ENCODE assay signal across 8 cellular contexts in the genomic region with DNA sequence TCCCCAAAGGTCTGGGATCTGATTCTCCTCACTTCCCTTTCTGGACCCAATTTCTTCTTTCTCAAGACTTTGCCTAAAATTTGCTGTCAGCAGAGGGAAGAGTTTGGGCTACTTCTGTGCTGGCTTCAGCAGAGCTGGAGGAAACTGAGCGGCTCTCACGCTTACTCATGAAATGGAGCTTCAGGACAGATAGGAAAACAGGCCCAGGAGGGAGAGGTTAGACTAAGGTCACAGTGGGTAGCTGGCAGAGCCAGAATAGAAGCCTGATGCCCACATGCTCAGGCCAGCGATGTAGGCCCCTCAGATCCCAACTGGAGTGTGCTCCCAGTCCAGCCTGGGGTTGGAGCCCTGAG. TPM values are rescaled to one million over a fixed set of nuclear protein-coding genes. Genes with fewer than 3 reads are reported as not detected.
DNase-seq lines count a peak whose midpoint lies in the region; ATAC-seq and TF ChIP-seq lines count a peak whose summit lies in the region.

No MANE protein-coding gene starts in this region.

- H3K4me3 ChIP-seq in adipocyte (ENCODE audit: low read length) (peak overlapping the region; percentile 97), iPS DF 6.9 (ENCODE audit: low read length) (peak overlapping the region; percentile 79), smooth muscle cell (peak overlapping the region; percentile 86)

- no peak overlapping the region for H3K27ac ChIP-seq in iPS DF 6.9 (ENCODE audit: low read length)
- H3K27ac ChIP-seq in smooth muscle cell (ENCODE audit: low read depth): peak overlapping the region; percentile 20

- WGBS in iPS DF 6.9 (ENCODE audit: insufficient coverage, insufficient read length): no CpG with 5 or more reads among the region's 3 CpGs
- 32% methylated on average over 3 of the region's 3 CpGs for WGBS in smooth muscle cell (ENCODE audit: low lambda C conversion rate)

- H3K4me1 ChIP-seq in adipocyte (ENCODE audit: control insufficient read depth, insufficient read depth, low read length) (peaks cover 15% of the 10 kb centered on the region), iPS DF 6.9 (ENCODE audit: control insufficient read depth, insufficient read depth, low read length) (no peaks in the 10 kb centered on the region), smooth muscle cell (ENCODE audit: low read depth) (peaks cover 11% of the 10 kb centered on the region)

- H3K79me2 ChIP-seq in smooth muscle cell (ENCODE audit: low read depth): peaks cover 11% of the 10 kb centered on the region

- H3K27me3 ChIP-seq in adipocyte (replicated peaks; ENCODE audit: control insufficient read depth, insufficient read depth, low read length): no peaks in the 10 kb centered on the region
- no peaks in the 10 kb centered on the region for H3K27me3 ChIP-seq in iPS DF 6.9 (ENCODE audit: control insufficient read depth, insufficient read depth, low read length)
- H3K27me3 ChIP-seq in smooth muscle cell (ENCODE audit: low read depth): no peaks in the 10 kb centered on the region

- ATAC-seq in HG02943 (IDR thresholded peaks at IDR 0.05; ENCODE audit: low read depth, unreplicated experiment): peak; percentile 14
- no peak for ATAC-seq in HG03439 (IDR thresholded peaks at IDR 0.05; ENCODE audit: unreplicated experiment)

- H2AFZ ChIP-seq in smooth muscle cell (ENCODE audit: low read depth): peak overlapping the region; percentile 97

- H3K36me3 ChIP-seq in adipocyte (ENCODE audit: control insufficient read depth, insufficient read depth, low read length, severe bottlenecking) (peaks cover 12% of the 10 kb centered on the region), iPS DF 6.9 (ENCODE audit: control insufficient read depth, insufficient read depth, low read length) (peaks cover 6% of the 10 kb centered on the region; the same call in 1 of the 2 replicates), smooth muscle cell (ENCODE audit: low read depth) (no peaks in the 10 kb centered on the region)

- peak overlapping the region; percentile 92 for H3K4me2 ChIP-seq in smooth muscle cell

- peaks cover 4% of the 10 kb centered on the region for H4K20me1 ChIP-seq in smooth muscle cell (ENCODE audit: low read depth)

- no peaks in the 10 kb centered on the region for H3F3A ChIP-seq in smooth muscle cell (ENCODE audit: low read depth)

- peak overlapping the region; percentile 95 for H3K9ac ChIP-seq in adipocyte (ENCODE audit: low read length)
- peak overlapping the region; percentile 92 for H3K9ac ChIP-seq in smooth muscle cell (ENCODE audit: low read depth)

- H3K9me3 ChIP-seq in adipocyte (ENCODE audit: control insufficient read depth, low read length) (no peaks in the 10 kb centered on the region), iPS DF 6.9 (ENCODE audit: control insufficient read depth, insufficient read depth, low read length) (no peaks in the 10 kb centered on the region), smooth muscle cell (replicated peaks; ENCODE audit: low read depth) (no peaks in the 10 kb centered on the region)

- no peak for TF ChIP-seq CTCF in smooth muscle cell (IDR thresholded peaks at IDR 0.05; ENCODE audit: borderline replicate concordance, insufficient read depth, poor library complexity, severe bottlenecking)

- DNase-seq in CD1c-positive myeloid dendritic cell (ENCODE audit: extremely low spot score) (peak; percentile 58), adipocyte (ENCODE audit: low read depth) (peak; percentile 38), iPS DF 6.9 (ENCODE audit: low read depth, low spot score) (no peak), smooth muscle cell (lab: John Stamatoyannopoulos, UW; ENCODE audit: unreplicated experiment) (no peak), kidney glomerular epithelial cell (lab: John Stamatoyannopoulos, UW) (no peak), occipital lobe (lab: John Stamatoyannopoulos, UW) (no peak)

RNA-seq across cellular contexts. Expression of gene SLC38A7, which starts 0.6 kb away (rescaled TPM):
- total RNA-seq in smooth muscle cell (9.8 and 12.3 TPM in 2 replicates), occipital lobe (17.9 TPM)
- 15.9 and 22.1 TPM in 2 replicates for polyA plus RNA-seq in smooth muscle cell

RNA-seq across cellular contexts. Expression of gene GOT2, which starts 50.1 kb away (rescaled TPM):
- 43.6 and 53.8 TPM in 2 replicates for total RNA-seq in smooth muscle cell
- polyA plus RNA-seq in smooth muscle cell: 76.9 and 83.5 TPM in 2 replicates
- 27.8 TPM for total RNA-seq in occipital lobe

RNA-seq across cellular contexts. Expression of gene CNOT1, which starts 54.4 kb away (rescaled TPM):
- total RNA-seq in smooth muscle cell (88.4 and 108 TPM in 2 replicates), occipital lobe (81.6 TPM)
- 42.6 and 46.1 TPM in 2 replicates for polyA plus RNA-seq in smooth muscle cell

Comparison
In these comparisons a context has a peak if more than half of its experiments do, and no peak if none do; other contexts are left out.
1. DNase-seq: peak in CD1c-positive myeloid dendritic cell (single experiment) and adipocyte (single experiment); none in iPS DF 6.9 (single experiment), smooth muscle cell (single experiment), kidney glomerular epithelial cell (single experiment) and occipital lobe (single experiment).
2. Peak in every context shown above with its lines, with median percentiles within 50 percentile points of each other: H3K4me3 ChIP-seq.